1 cellular context compared by ENCODE assay signal in the genomic region with DNA sequence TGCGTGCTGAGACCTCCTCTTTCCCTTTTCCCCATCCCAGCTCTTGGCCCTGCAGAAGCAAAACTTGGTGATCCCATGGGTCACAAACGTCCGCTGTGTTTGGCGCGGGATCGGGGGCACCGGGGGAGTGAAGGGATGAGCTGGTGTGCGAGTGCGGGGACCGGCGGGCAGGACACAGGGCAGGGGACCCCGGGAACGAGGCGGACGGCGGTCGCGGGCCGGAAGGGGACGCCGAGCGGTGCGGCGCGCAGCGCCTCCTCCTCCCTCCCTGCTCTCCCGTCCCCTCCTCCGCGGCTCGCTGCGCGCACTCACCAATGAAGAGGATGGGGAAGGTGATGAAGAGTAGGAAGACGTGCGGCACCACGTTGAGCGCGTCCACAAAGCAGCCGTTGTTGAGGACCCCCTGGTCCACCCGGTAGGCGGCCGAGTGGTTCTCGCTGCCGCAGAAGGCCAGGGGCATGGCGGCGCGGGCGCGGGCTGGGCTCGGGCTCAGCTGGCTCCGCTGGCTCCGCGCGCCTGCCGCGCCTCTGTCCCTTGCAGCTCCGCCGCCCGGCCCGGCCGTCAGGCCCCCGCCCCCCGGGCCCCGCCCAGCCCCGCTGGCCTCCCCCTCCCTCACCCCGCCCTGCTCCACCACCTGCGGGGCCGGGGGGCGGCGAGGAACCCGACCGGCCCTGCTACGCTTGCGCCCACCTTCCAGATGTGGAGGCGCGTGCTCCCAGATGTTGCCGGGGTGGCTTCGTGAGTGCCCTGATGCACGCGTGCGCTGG.
A peak's percentile ranks its signal among the peaks of the same experiment; 100 is the strongest.
TF ChIP-seq lines count a peak whose summit lies in the region.

Gene ABCC8 (minus strand): TSS at position 529 of the 767 bp plus-strand sequence. CDS start 69 bp downstream, at position 460.

TF ChIP-seq in HEK293, 187 proteins besides CTCF, POLR2A, EP300 and RAD21 (continued from another document and continues in another):
- TF ChIP-seq ZBTB1 (tag by site-specific recombination; IDR thresholded peaks at IDR 0.05): no peak
- TF ChIP-seq, protein P1, sequence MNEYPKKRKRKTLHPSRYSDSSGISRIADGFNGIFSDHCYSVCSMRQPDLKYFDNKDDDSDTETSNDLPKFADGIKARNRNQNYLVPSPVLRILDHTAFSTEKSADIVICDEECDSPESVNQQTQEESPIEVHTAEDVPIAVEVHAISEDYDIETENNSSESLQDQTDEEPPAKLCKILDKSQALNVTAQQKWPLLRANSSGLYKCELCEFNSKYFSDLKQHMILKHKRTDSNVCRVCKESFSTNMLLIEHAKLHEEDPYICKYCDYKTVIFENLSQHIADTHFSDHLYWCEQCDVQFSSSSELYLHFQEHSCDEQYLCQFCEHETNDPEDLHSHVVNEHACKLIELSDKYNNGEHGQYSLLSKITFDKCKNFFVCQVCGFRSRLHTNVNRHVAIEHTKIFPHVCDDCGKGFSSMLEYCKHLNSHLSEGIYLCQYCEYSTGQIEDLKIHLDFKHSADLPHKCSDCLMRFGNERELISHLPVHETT (tag by site-specific recombination; IDR thresholded peaks at IDR 0.05): no peak
- no peak for TF ChIP-seq ZNF404 (tag by site-specific recombination; IDR thresholded peaks at IDR 0.05)
- TF ChIP-seq ZNF10 (tag by site-specific recombination; IDR thresholded peaks at IDR 0.05): no peak
- TF ChIP-seq ZNF514 (tag by site-specific recombination; IDR thresholded peaks at IDR 0.05): no peak
- TF ChIP-seq ZNF366 (tag by site-specific recombination; conservative IDR thresholded peaks at IDR 0.05): no peak
- TF ChIP-seq, protein P2, sequence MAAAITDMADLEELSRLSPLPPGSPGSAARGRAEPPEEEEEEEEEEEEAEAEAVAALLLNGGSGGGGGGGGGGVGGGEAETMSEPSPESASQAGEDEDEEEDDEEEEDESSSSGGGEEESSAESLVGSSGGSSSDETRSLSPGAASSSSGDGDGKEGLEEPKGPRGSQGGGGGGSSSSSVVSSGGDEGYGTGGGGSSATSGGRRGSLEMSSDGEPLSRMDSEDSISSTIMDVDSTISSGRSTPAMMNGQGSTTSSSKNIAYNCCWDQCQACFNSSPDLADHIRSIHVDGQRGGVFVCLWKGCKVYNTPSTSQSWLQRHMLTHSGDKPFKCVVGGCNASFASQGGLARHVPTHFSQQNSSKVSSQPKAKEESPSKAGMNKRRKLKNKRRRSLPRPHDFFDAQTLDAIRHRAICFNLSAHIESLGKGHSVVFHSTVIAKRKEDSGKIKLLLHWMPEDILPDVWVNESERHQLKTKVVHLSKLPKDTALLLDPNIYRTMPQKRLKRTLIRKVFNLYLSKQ (tag by site-specific recombination; IDR thresholded peaks at IDR 0.05; ENCODE audit: borderline replicate concordance): no peak
- TF ChIP-seq REPIN1 (tag by site-specific recombination; IDR thresholded peaks at IDR 0.05; ENCODE audit: low read depth): no peak
- no peak for TF ChIP-seq ZFP3 (tag by site-specific recombination; IDR thresholded peaks at IDR 0.05; ENCODE audit: low read depth)
- no peak for TF ChIP-seq ZNF830 (tag by site-specific recombination; IDR thresholded peaks at IDR 0.05; ENCODE audit: low read depth)
- no peak for TF ChIP-seq ZNF155 (tag by site-specific recombination; IDR thresholded peaks at IDR 0.05)
- no peak for TF ChIP-seq SCRT2 (tag by site-specific recombination; IDR thresholded peaks at IDR 0.05)
- TF ChIP-seq BCL11A (tag by site-specific recombination; IDR thresholded peaks at IDR 0.05; ENCODE audit: low read depth): no peak
- TF ChIP-seq ZNF701 (tag by site-specific recombination; IDR thresholded peaks at IDR 0.05): no peak
- TF ChIP-seq, protein P3, sequence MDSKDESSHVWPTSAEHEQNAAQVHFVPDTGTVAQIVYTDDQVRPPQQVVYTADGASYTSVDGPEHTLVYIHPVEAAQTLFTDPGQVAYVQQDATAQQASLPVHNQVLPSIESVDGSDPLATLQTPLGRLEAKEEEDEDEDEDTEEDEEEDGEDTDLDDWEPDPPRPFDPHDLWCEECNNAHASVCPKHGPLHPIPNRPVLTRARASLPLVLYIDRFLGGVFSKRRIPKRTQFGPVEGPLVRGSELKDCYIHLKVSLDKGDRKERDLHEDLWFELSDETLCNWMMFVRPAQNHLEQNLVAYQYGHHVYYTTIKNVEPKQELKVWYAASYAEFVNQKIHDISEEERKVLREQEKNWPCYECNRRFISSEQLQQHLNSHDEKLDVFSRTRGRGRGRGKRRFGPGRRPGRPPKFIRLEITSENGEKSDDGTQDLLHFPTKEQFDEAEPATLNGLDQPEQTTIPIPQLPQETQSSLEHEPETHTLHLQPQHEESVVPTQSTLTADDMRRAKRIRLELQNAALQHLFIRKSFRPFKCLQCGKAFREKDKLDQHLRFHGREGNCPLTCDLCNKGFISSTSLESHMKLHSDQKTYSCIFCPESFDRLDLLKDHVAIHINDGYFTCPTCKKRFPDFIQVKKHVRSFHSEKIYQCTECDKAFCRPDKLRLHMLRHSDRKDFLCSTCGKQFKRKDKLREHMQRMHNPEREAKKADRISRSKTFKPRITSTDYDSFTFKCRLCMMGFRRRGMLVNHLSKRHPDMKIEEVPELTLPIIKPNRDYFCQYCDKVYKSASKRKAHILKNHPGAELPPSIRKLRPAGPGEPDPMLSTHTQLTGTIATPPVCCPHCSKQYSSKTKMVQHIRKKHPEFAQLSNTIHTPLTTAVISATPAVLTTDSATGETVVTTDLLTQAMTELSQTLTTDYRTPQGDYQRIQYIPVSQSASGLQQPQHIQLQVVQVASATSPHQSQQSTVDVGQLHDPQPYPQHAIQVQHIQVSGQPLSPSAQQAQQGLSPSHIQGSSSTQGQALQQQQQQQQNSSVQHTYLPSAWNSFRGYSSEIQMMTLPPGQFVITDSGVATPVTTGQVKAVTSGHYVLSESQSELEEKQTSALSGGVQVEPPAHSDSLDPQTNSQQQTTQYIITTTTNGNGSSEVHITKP (tag by site-specific recombination; IDR thresholded peaks at IDR 0.05): peak; percentile 32; the same call in 1 of the 2 replicates
- TF ChIP-seq, protein P4, sequence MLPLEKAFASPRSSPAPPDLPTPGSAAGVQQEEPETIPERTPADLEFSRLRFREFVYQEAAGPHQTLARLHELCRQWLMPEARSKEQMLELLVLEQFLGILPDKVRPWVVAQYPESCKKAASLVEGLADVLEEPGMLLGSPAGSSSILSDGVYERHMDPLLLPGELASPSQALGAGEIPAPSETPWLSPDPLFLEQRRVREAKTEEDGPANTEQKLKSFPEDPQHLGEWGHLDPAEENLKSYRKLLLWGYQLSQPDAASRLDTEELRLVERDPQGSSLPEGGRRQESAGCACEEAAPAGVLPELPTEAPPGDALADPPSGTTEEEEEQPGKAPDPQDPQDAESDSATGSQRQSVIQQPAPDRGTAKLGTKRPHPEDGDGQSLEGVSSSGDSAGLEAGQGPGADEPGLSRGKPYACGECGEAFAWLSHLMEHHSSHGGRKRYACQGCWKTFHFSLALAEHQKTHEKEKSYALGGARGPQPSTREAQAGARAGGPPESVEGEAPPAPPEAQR (tag by site-specific recombination; IDR thresholded peaks at IDR 0.05): no peak
- TF ChIP-seq ZNF202 (tag by site-specific recombination; IDR thresholded peaks at IDR 0.05; ENCODE audit: borderline replicate concordance): no peak
- TF ChIP-seq ZEB2 (tag by site-specific recombination; IDR thresholded peaks at IDR 0.05): no peak
- no peak for TF ChIP-seq ZNF223 (tag by site-specific recombination; IDR thresholded peaks at IDR 0.05)
- TF ChIP-seq KLF10 (tag by site-specific recombination; IDR thresholded peaks at IDR 0.05): no peak
- no peak for TF ChIP-seq ZBTB10 (tag by site-specific recombination; IDR thresholded peaks at IDR 0.05)
- TF ChIP-seq ZSCAN4 (tag by site-specific recombination; IDR thresholded peaks at IDR 0.05): no peak
- TF ChIP-seq ZFP41 (tag by site-specific recombination; IDR thresholded peaks at IDR 0.05; ENCODE audit: borderline replicate concordance): no peak
- 0 out of 2 replicates have a peak, but pooled peaks have one; percentile 24 for TF ChIP-seq ZNF2 (tag by site-specific recombination; IDR thresholded peaks at IDR 0.05)
- TF ChIP-seq SCRT1 (tag by site-specific recombination; IDR thresholded peaks at IDR 0.05; ENCODE audit: borderline replicate concordance): no peak
- no peak for TF ChIP-seq ZNF571 (tag by site-specific recombination; IDR thresholded peaks at IDR 0.05)
- no peak for TF ChIP-seq ZNF48 (tag by site-specific recombination; IDR thresholded peaks at IDR 0.05)
- TF ChIP-seq, protein P5, sequence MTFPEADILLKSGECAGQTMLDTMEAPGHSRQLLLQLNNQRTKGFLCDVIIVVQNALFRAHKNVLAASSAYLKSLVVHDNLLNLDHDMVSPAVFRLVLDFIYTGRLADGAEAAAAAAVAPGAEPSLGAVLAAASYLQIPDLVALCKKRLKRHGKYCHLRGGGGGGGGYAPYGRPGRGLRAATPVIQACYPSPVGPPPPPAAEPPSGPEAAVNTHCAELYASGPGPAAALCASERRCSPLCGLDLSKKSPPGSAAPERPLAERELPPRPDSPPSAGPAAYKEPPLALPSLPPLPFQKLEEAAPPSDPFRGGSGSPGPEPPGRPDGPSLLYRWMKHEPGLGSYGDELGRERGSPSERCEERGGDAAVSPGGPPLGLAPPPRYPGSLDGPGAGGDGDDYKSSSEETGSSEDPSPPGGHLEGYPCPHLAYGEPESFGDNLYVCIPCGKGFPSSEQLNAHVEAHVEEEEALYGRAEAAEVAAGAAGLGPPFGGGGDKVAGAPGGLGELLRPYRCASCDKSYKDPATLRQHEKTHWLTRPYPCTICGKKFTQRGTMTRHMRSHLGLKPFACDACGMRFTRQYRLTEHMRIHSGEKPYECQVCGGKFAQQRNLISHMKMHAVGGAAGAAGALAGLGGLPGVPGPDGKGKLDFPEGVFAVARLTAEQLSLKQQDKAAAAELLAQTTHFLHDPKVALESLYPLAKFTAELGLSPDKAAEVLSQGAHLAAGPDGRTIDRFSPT (tag by site-specific recombination; IDR thresholded peaks at IDR 0.05): no peak
- TF ChIP-seq TRIM28 (IDR thresholded peaks at IDR 0.05; ENCODE audit: borderline replicate concordance, low read length): no peak
- TF ChIP-seq, protein P6, sequence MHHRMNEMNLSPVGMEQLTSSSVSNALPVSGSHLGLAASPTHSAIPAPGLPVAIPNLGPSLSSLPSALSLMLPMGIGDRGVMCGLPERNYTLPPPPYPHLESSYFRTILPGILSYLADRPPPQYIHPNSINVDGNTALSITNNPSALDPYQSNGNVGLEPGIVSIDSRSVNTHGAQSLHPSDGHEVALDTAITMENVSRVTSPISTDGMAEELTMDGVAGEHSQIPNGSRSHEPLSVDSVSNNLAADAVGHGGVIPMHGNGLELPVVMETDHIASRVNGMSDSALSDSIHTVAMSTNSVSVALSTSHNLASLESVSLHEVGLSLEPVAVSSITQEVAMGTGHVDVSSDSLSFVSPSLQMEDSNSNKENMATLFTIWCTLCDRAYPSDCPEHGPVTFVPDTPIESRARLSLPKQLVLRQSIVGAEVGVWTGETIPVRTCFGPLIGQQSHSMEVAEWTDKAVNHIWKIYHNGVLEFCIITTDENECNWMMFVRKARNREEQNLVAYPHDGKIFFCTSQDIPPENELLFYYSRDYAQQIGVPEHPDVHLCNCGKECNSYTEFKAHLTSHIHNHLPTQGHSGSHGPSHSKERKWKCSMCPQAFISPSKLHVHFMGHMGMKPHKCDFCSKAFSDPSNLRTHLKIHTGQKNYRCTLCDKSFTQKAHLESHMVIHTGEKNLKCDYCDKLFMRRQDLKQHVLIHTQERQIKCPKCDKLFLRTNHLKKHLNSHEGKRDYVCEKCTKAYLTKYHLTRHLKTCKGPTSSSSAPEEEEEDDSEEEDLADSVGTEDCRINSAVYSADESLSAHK (tag by site-specific recombination; IDR thresholded peaks at IDR 0.05): no peak
- TF ChIP-seq ZNF211 (tag by site-specific recombination; IDR thresholded peaks at IDR 0.05; ENCODE audit: low read depth): no peak
- TF ChIP-seq MZF1 (tag by site-specific recombination; IDR thresholded peaks at IDR 0.05; ENCODE audit: borderline replicate concordance): no peak
- TF ChIP-seq GLI4 (tag by site-specific recombination; IDR thresholded peaks at IDR 0.05): no peak
- peak; percentile 54 for TF ChIP-seq ZNF335 (tag by site-specific recombination; conservative IDR thresholded peaks at IDR 0.05)
- no peak for TF ChIP-seq ZNF266 (tag by site-specific recombination; IDR thresholded peaks at IDR 0.05; ENCODE audit: low read depth)
- TF ChIP-seq ZNF560 (tag by site-specific recombination; IDR thresholded peaks at IDR 0.05; ENCODE audit: borderline replicate concordance): no peak
- TF ChIP-seq, protein P7, sequence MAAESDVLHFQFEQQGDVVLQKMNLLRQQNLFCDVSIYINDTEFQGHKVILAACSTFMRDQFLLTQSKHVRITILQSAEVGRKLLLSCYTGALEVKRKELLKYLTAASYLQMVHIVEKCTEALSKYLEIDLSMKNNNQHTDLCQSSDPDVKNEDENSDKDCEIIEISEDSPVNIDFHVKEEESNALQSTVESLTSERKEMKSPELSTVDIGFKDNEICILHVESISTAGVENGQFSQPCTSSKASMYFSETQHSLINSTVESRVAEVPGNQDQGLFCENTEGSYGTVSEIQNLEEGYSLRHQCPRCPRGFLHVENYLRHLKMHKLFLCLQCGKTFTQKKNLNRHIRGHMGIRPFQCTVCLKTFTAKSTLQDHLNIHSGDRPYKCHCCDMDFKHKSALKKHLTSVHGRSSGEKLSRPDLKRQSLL (tag by site-specific recombination; IDR thresholded peaks at IDR 0.05): no peak
- TF ChIP-seq ZNF664 (tag by site-specific recombination; IDR thresholded peaks at IDR 0.05): no peak
- TF ChIP-seq ZNF792 (tag by site-specific recombination; IDR thresholded peaks at IDR 0.05): no peak
- no peak for TF ChIP-seq ZNF157 (tag by site-specific recombination; IDR thresholded peaks at IDR 0.05)
- no peak for TF ChIP-seq ZNF274 (IDR thresholded peaks at IDR 0.05; ENCODE audit: low read length)
- TF ChIP-seq ZNF274 (tag by site-specific recombination; IDR thresholded peaks at IDR 0.05; ENCODE audit: borderline replicate concordance): no peak
- TF ChIP-seq ZNF558 (tag by site-specific recombination; IDR thresholded peaks at IDR 0.05): no peak
